ENCODE assay signal across 8 cellular contexts in genomic region chr12:6620137-6620884, GRCh38. TPM values are rescaled to one million over a fixed set of nuclear protein-coding genes. Genes with fewer than 3 reads are reported as not detected.
DNase-seq lines count a peak whose midpoint lies in the region; ATAC-seq and TF ChIP-seq lines count a peak whose summit lies in the region.

No MANE protein-coding gene starts in this region.

- peaks cover 0 to 14% (median 0%) of the 10 kb centered on the region in 7 donors for H3K27me3 ChIP-seq in heart right ventricle
- H3K27me3 ChIP-seq in sigmoid colon, result peaks cover 8 to 14% (median 11%) of the 10 kb centered on the region in 3 donors

- WGBS in heart right ventricle, 2 donors, result 23 to 30% methylated on average over 88 of the region's 88 CpGs
- WGBS in sigmoid colon, 2 donors, result 59 to 85% methylated on average over 88 of the region's 88 CpGs

- no peak for TF ChIP-seq EP300 in sigmoid colon (IDR thresholded peaks at IDR 0.05)

- peak overlapping the region in 8 of 10 donors; percentile 4 to 33 (median 30) for H3K4me3 ChIP-seq in heart right ventricle
- peak overlapping the region in 3 of 4 donors; percentile 22 to 36 (median 25) for H3K4me3 ChIP-seq in sigmoid colon

- intact Hi-C loops in heart right ventricle (cut with DNase I) (loop anchor here in 2 of 10 donors (5.0 to 10.0 kb wide), 3 partner anchors 37 to 157 kb away; no protein-coding TSS in a partner anchor), sigmoid colon (cut with DNase I) (no loop called here)

- TF ChIP-seq CTCF in GM12873 (IDR thresholded peaks at IDR 0.05; ENCODE audit: insufficient read depth, low read depth, low read length, missing control alignments) (peak; percentile 26), heart right ventricle (IDR thresholded peaks at IDR 0.05) (peak; percentile 24 to 74 (median 55)), sigmoid colon (IDR thresholded peaks at IDR 0.05) (peak in 3 of 4 experiments; percentile 13 to 56 (median 41))

- peaks cover 0 to 18% (median 8%) of the 10 kb centered on the region in 9 donors for H3K4me1 ChIP-seq in heart right ventricle
- H3K4me1 ChIP-seq in sigmoid colon, result peaks cover 0 to 9% (median 8%) of the 10 kb centered on the region in 4 donors

- no peak overlapping the region for H3K27ac ChIP-seq in heart right ventricle
- no peak overlapping the region for H3K27ac ChIP-seq in sigmoid colon

- ATAC-seq in heart right ventricle, result peak in 5 of 8 donors; percentile 18 to 57 (median 40)
- no peak for ATAC-seq in HG03442 (IDR thresholded peaks at IDR 0.05; ENCODE audit: unreplicated experiment)
- no peak for ATAC-seq in HG03439 (IDR thresholded peaks at IDR 0.05; ENCODE audit: unreplicated experiment)
- no peak for ATAC-seq in HG03378 (IDR thresholded peaks at IDR 0.05; ENCODE audit: unreplicated experiment)

- no peak for TF ChIP-seq POLR2A in sigmoid colon (IDR thresholded peaks at IDR 0.05)

- no peaks in the 10 kb centered on the region for H3K9me3 ChIP-seq in heart right ventricle
- H3K9me3 ChIP-seq in sigmoid colon, result no peaks in the 10 kb centered on the region

- H3K36me3 ChIP-seq in heart right ventricle (peaks cover 0 to 14% (median 0%) of the 10 kb centered on the region in 9 donors), sigmoid colon (no peaks in the 10 kb centered on the region)

- peak; percentile 54 for DNase-seq in activated naive CD4-positive, alpha-beta T cell treated with Interleukin-2 at 50 U/mL for 16 hours
- DNase-seq in heart right ventricle (peak in 1 of 2 donors; percentile 72), sigmoid colon (no peak), RPMI8226 (no peak)

RNA-seq across cellular contexts. Expression of gene CHD4, which starts 13.1 kb away (rescaled TPM):
- total RNA-seq in heart right ventricle (100 to 1,000 TPM; 125 to 201 (median 153) TPM), sigmoid colon (100 to 1,000 TPM; 204 to 254 (median 217) TPM)
- polyA plus RNA-seq in heart right ventricle (100 to 1,000 TPM; 129 to 265 TPM), sigmoid colon (100 to 1,000 TPM in 1 of 3 donors, 10 to 100 TPM in 2; 49.2 to 113 (median 53.6) TPM)

RNA-seq across cellular contexts. Expression of gene LPAR5, which starts 15.4 kb away (rescaled TPM):
- total RNA-seq in heart right ventricle (10 to 100 TPM in 1 of 10 donors, 1 to 10 TPM in 9; 2.1 to 10.0 (median 4.4) TPM), sigmoid colon (1 to 10 TPM in 2 of 4 donors, under 1 TPM in 2; 0.27 to 1.5 (median 0.67) TPM)
- polyA plus RNA-seq in heart right ventricle (1 to 10 TPM; 1.7 to 4.4 TPM), sigmoid colon (10 to 100 TPM in 1 of 3 donors, 1 to 10 TPM in 2; 4.2 to 16.5 (median 6.0) TPM)

RNA-seq across cellular contexts. Expression of gene ACRBP, which starts 26.9 kb away (rescaled TPM):
- 1 to 10 TPM in 4 of 10 donors, under 1 TPM in 5, not detected in 1; 0.25 to 4.1 (median 0.79) TPM for total RNA-seq in heart right ventricle
- polyA plus RNA-seq in heart right ventricle, result under 1 TPM; 0.29 to 0.43 TPM
- 1 to 10 TPM; 1.2 to 3.9 (median 1.6) TPM for total RNA-seq in sigmoid colon
- polyA plus RNA-seq in sigmoid colon, result 1 to 10 TPM in 2 of 3 donors, not detected in 1; 2.3 to 3.1 TPM

RNA-seq across cellular contexts. Expression of gene ING4, which starts 42.6 kb away (rescaled TPM):
- 10 to 100 TPM; 17.7 to 32.5 (median 22.6) TPM for total RNA-seq in heart right ventricle
- 10 to 100 TPM; 20.0 to 25.5 TPM for polyA plus RNA-seq in heart right ventricle
- total RNA-seq in sigmoid colon, result 10 to 100 TPM; 52.8 to 85.9 (median 63.4) TPM
- 10 to 100 TPM; 37.8 to 59.5 (median 42.5) TPM for polyA plus RNA-seq in sigmoid colon

RNA-seq across cellular contexts. Expression of gene NOP2, which starts 52.2 kb away (rescaled TPM):
- 10 to 100 TPM; 11.1 to 29.2 (median 15.3) TPM for total RNA-seq in heart right ventricle
- 10 to 100 TPM; 18.5 to 31.1 TPM for polyA plus RNA-seq in heart right ventricle
- total RNA-seq in sigmoid colon, result 10 to 100 TPM in 3 of 4 donors, 1 to 10 TPM in 1; 6.1 to 30.1 (median 23.2) TPM
- 10 to 100 TPM in 1 of 3 donors, 1 to 10 TPM in 2; 6.2 to 39.2 (median 7.8) TPM for polyA plus RNA-seq in sigmoid colon

Comparison
In these comparisons a context has a peak if more than half of its experiments do, and no peak if none do; other contexts are left out.
1. ATAC-seq: peak in heart right ventricle (5 of 8); none in HG03442 (single experiment), HG03439 (single experiment) and HG03378 (single experiment).
2. Peak in every context shown above with its lines, with median percentiles within 50 percentile points of each other: CTCF ChIP-seq.